1 cellular context compared by ENCODE assay signal in the genomic region with DNA sequence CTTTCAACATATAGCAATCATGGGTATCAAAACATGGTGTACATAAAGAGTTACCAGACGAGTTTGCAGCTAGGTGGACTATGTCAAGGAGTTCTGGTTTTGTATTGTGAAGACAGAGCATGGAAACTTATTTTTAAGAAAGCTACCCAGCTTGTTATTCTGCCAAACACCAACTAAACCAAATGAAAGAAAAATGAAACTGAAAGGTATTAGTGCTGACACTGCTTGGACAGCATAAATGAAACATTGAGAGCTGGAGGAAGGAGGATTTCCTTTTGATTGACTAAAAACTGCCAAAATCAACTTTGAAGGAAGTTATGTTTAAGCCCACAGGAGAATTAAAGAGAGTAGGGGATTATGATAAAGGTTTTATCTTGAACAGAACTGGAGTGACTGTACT.
TF ChIP-seq lines count a peak whose summit lies in the region.

No MANE protein-coding gene starts in this region.

TF ChIP-seq in GM23338, 12 proteins besides CTCF, POLR2A, EP300 and RAD21 (continued from another document):
- TF ChIP-seq, protein P1, sequence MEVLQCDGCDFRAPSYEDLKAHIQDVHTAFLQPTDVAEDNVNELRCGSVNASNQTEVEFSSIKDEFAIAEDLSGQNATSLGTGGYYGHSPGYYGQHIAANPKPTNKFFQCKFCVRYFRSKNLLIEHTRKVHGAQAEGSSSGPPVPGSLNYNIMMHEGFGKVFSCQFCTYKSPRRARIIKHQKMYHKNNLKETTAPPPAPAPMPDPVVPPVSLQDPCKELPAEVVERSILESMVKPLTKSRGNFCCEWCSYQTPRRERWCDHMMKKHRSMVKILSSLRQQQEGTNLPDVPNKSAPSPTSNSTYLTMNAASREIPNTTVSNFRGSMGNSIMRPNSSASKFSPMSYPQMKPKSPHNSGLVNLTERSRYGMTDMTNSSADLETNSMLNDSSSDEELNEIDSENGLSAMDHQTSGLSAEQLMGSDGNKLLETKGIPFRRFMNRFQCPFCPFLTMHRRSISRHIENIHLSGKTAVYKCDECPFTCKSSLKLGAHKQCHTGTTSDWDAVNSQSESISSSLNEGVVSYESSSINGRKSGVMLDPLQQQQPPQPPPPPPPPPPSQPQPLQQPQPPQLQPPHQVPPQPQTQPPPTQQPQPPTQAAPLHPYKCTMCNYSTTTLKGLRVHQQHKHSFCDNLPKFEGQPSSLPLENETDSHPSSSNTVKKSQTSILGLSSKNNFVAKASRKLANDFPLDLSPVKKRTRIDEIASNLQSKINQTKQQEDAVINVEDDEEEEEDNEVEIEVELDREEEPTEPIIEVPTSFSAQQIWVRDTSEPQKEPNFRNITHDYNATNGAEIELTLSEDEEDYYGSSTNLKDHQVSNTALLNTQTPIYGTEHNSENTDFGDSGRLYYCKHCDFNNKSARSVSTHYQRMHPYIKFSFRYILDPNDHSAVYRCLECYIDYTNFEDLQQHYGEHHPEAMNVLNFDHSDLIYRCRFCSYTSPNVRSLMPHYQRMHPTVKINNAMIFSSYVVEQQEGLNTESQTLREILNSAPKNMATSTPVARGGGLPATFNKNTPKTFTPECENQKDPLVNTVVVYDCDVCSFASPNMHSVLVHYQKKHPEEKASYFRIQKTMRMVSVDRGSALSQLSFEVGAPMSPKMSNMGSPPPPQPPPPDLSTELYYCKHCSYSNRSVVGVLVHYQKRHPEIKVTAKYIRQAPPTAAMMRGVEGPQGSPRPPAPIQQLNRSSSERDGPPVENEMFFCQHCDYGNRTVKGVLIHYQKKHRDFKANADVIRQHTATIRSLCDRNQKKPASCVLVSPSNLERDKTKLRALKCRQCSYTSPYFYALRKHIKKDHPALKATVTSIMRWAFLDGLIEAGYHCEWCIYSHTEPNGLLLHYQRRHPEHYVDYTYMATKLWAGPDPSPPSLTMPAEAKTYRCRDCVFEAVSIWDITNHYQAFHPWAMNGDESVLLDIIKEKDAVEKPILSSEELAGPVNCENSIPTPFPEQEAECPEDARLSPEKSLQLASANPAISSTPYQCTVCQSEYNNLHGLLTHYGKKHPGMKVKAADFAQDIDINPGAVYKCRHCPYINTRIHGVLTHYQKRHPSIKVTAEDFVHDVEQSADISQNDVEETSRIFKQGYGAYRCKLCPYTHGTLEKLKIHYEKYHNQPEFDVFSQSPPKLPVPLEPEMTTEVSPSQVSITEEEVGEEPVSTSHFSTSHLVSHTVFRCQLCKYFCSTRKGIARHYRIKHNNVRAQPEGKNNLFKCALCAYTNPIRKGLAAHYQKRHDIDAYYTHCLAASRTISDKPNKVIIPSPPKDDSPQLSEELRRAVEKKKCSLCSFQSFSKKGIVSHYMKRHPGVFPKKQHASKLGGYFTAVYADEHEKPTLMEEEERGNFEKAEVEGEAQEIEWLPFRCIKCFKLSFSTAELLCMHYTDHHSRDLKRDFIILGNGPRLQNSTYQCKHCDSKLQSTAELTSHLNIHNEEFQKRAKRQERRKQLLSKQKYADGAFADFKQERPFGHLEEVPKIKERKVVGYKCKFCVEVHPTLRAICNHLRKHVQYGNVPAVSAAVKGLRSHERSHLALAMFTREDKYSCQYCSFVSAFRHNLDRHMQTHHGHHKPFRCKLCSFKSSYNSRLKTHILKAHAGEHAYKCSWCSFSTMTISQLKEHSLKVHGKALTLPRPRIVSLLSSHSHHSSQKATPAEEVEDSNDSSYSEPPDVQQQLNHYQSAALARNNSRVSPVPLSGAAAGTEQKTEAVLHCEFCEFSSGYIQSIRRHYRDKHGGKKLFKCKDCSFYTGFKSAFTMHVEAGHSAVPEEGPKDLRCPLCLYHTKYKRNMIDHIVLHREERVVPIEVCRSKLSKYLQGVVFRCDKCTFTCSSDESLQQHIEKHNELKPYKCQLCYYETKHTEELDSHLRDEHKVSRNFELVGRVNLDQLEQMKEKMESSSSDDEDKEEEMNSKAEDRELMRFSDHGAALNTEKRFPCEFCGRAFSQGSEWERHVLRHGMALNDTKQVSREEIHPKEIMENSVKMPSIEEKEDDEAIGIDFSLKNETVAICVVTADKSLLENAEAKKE (CRISPR knock-in tag; IDR thresholded peaks at IDR 0.05): no peak
- TF ChIP-seq EZH2 (IDR thresholded peaks at IDR 0.05; ENCODE audit: low read depth, unreplicated experiment): no peak
- TF ChIP-seq CREB1 (CRISPR knock-in tag; IDR thresholded peaks at IDR 0.05; ENCODE audit: low read depth): no peak
- no peak for TF ChIP-seq REST (IDR thresholded peaks at IDR 0.05; ENCODE audit: unreplicated experiment)
- no peak for TF ChIP-seq ETS1 (IDR thresholded peaks at IDR 0.05)
- TF ChIP-seq ZNF114 (CRISPR knock-in tag; IDR thresholded peaks at IDR 0.05): no peak
- TF ChIP-seq EZH2phosphoT487 (IDR thresholded peaks at IDR 0.05; ENCODE audit: unreplicated experiment): no peak
